In the genomic region with DNA sequence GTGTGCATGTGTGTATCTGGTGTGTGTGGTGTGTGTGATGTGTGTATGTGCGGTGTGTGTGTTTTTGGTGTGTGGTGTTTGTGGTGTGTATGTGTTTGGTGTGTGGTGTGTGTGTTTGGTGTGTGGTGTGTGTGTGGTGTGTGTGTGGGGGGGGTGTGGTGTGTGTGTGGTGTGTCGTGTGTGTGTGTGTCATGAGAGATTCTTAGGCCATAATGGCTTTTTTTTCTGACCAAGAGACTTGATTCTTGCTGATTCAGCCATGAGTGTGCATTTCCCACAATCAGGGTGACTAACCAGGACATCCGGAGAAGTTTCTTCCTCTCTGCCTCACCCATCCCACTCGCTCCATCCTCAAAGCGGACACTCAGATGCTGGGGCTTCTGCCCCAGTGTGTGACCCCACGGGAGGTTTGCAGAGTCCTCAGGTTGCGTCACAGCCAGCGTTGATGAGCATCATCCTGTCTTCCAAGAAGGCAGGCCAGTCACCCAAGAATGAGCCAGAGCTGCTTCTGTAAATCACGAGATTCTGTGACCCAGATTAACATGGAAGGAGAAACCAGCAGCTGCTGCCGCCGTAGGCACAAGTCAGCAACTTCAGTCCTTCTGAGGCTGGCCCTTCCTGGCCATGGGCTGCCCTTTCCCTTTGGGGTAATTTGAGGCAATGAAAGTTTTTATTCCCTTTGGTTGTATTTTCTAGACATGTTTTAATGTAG, we compare ENCODE assay signal across 1 cellular context.
A peak's percentile ranks its signal among the peaks of the same experiment; 100 is the strongest.
TF ChIP-seq lines count a peak whose summit lies in the region.

No MANE protein-coding gene starts in this region.

TF ChIP-seq in K562, 482 proteins besides CTCF, POLR2A, EP300 and RAD21 (continued from another document and continues in another):
- TF ChIP-seq, protein P1, sequence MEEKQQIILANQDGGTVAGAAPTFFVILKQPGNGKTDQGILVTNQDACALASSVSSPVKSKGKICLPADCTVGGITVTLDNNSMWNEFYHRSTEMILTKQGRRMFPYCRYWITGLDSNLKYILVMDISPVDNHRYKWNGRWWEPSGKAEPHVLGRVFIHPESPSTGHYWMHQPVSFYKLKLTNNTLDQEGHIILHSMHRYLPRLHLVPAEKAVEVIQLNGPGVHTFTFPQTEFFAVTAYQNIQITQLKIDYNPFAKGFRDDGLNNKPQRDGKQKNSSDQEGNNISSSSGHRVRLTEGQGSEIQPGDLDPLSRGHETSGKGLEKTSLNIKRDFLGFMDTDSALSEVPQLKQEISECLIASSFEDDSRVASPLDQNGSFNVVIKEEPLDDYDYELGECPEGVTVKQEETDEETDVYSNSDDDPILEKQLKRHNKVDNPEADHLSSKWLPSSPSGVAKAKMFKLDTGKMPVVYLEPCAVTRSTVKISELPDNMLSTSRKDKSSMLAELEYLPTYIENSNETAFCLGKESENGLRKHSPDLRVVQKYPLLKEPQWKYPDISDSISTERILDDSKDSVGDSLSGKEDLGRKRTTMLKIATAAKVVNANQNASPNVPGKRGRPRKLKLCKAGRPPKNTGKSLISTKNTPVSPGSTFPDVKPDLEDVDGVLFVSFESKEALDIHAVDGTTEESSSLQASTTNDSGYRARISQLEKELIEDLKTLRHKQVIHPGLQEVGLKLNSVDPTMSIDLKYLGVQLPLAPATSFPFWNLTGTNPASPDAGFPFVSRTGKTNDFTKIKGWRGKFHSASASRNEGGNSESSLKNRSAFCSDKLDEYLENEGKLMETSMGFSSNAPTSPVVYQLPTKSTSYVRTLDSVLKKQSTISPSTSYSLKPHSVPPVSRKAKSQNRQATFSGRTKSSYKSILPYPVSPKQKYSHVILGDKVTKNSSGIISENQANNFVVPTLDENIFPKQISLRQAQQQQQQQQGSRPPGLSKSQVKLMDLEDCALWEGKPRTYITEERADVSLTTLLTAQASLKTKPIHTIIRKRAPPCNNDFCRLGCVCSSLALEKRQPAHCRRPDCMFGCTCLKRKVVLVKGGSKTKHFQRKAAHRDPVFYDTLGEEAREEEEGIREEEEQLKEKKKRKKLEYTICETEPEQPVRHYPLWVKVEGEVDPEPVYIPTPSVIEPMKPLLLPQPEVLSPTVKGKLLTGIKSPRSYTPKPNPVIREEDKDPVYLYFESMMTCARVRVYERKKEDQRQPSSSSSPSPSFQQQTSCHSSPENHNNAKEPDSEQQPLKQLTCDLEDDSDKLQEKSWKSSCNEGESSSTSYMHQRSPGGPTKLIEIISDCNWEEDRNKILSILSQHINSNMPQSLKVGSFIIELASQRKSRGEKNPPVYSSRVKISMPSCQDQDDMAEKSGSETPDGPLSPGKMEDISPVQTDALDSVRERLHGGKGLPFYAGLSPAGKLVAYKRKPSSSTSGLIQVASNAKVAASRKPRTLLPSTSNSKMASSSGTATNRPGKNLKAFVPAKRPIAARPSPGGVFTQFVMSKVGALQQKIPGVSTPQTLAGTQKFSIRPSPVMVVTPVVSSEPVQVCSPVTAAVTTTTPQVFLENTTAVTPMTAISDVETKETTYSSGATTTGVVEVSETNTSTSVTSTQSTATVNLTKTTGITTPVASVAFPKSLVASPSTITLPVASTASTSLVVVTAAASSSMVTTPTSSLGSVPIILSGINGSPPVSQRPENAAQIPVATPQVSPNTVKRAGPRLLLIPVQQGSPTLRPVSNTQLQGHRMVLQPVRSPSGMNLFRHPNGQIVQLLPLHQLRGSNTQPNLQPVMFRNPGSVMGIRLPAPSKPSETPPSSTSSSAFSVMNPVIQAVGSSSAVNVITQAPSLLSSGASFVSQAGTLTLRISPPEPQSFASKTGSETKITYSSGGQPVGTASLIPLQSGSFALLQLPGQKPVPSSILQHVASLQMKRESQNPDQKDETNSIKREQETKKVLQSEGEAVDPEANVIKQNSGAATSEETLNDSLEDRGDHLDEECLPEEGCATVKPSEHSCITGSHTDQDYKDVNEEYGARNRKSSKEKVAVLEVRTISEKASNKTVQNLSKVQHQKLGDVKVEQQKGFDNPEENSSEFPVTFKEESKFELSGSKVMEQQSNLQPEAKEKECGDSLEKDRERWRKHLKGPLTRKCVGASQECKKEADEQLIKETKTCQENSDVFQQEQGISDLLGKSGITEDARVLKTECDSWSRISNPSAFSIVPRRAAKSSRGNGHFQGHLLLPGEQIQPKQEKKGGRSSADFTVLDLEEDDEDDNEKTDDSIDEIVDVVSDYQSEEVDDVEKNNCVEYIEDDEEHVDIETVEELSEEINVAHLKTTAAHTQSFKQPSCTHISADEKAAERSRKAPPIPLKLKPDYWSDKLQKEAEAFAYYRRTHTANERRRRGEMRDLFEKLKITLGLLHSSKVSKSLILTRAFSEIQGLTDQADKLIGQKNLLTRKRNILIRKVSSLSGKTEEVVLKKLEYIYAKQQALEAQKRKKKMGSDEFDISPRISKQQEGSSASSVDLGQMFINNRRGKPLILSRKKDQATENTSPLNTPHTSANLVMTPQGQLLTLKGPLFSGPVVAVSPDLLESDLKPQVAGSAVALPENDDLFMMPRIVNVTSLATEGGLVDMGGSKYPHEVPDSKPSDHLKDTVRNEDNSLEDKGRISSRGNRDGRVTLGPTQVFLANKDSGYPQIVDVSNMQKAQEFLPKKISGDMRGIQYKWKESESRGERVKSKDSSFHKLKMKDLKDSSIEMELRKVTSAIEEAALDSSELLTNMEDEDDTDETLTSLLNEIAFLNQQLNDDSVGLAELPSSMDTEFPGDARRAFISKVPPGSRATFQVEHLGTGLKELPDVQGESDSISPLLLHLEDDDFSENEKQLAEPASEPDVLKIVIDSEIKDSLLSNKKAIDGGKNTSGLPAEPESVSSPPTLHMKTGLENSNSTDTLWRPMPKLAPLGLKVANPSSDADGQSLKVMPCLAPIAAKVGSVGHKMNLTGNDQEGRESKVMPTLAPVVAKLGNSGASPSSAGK (IDR thresholded peaks at IDR 0.05): no peak
- TF ChIP-seq NFRKB (IDR thresholded peaks at IDR 0.05; ENCODE audit: low read depth) (peak; percentile 97), ARHGAP35 (IDR thresholded peaks at IDR 0.05; ENCODE audit: partially characterized antibody) (no peak), COPS2 (conservative IDR thresholded peaks at IDR 0.05) (no peak), MEIS2 (IDR thresholded peaks at IDR 0.05; ENCODE audit: partially characterized antibody) (peak; percentile 63), SMAD1 (IDR thresholded peaks at IDR 0.05; ENCODE audit: low read depth, low read length, partially characterized antibody) (no peak), GTF2A2 (tag; IDR thresholded peaks at IDR 0.05) (no peak), STAG1 (CRISPR knock-in tag; IDR thresholded peaks at IDR 0.05; ENCODE audit: borderline replicate concordance) (no peak), KLF13 (tag; IDR thresholded peaks at IDR 0.05; ENCODE audit: borderline replicate concordance, low read depth) (0 out of 2 replicates have a peak, but pooled peaks have one; percentile 17), PTBP1 (IDR thresholded peaks at IDR 0.05; ENCODE audit: low read depth, low read length) (no peak), ZFPM2 (CRISPR knock-in tag; IDR thresholded peaks at IDR 0.05) (no peak), ZNF134 (CRISPR knock-in tag; conservative IDR thresholded peaks at IDR 0.05) (no peak), ZNF324 (CRISPR knock-in tag; IDR thresholded peaks at IDR 0.05) (no peak), PURB (CRISPR knock-in tag; IDR thresholded peaks at IDR 0.05; ENCODE audit: low read depth) (no peak), MTA1 (IDR thresholded peaks at IDR 0.05; ENCODE audit: borderline replicate concordance) (peak; percentile 67), ZNF121 (CRISPR knock-in tag; conservative IDR thresholded peaks at IDR 0.05) (no peak), TAF15 (IDR thresholded peaks at IDR 0.05; ENCODE audit: low read depth, low read length) (no peak), ZNF212 (CRISPR knock-in tag; IDR thresholded peaks at IDR 0.05) (no peak), TAF1 (IDR thresholded peaks at IDR 0.05; ENCODE audit: control insufficient read depth, extremely low read depth, insufficient read depth, low read length, severe bottlenecking) (no peak), HMG20B (CRISPR knock-in tag; IDR thresholded peaks at IDR 0.05) (no peak), JUNB (CRISPR knock-in tag; conservative IDR thresholded peaks at IDR 0.05) (no peak), TBP (optimal IDR thresholded peaks at IDR 0.05; ENCODE audit: low read depth, low read length) (no peak), SPI1 (IDR thresholded peaks at IDR 0.05; ENCODE audit: borderline replicate concordance, low read depth, low read length) (peak; percentile 49; the same call in 1 of the 2 replicates), FOXM1 (IDR thresholded peaks at IDR 0.05; ENCODE audit: low read depth) (no peak), FOXM1 (CRISPR knock-in tag; IDR thresholded peaks at IDR 0.05; ENCODE audit: low read depth) (no peak), MXI1 (IDR thresholded peaks at IDR 0.05; ENCODE audit: low read depth, low read length) (no peak), HNRNPK (IDR thresholded peaks at IDR 0.05; ENCODE audit: low read depth, low read length, poor library complexity, severe bottlenecking) (no peak), CCNT2 (IDR thresholded peaks at IDR 0.05; ENCODE audit: borderline replicate concordance, extremely low read depth, insufficient read length, low read depth, low read length) (no peak), ZNF124 (CRISPR knock-in tag; IDR thresholded peaks at IDR 0.05) (no peak), U2AF1 (optimal IDR thresholded peaks at IDR 0.05; ENCODE audit: low read depth, low read length) (no peak), SRSF9 (IDR thresholded peaks at IDR 0.05; ENCODE audit: borderline replicate concordance, low read depth, low read length) (no peak)
- TF ChIP-seq, protein P2, sequence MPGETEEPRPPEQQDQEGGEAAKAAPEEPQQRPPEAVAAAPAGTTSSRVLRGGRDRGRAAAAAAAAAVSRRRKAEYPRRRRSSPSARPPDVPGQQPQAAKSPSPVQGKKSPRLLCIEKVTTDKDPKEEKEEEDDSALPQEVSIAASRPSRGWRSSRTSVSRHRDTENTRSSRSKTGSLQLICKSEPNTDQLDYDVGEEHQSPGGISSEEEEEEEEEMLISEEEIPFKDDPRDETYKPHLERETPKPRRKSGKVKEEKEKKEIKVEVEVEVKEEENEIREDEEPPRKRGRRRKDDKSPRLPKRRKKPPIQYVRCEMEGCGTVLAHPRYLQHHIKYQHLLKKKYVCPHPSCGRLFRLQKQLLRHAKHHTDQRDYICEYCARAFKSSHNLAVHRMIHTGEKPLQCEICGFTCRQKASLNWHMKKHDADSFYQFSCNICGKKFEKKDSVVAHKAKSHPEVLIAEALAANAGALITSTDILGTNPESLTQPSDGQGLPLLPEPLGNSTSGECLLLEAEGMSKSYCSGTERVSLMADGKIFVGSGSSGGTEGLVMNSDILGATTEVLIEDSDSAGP (CRISPR knock-in tag; IDR thresholded peaks at IDR 0.05): no peak
- TF ChIP-seq, protein P3, sequence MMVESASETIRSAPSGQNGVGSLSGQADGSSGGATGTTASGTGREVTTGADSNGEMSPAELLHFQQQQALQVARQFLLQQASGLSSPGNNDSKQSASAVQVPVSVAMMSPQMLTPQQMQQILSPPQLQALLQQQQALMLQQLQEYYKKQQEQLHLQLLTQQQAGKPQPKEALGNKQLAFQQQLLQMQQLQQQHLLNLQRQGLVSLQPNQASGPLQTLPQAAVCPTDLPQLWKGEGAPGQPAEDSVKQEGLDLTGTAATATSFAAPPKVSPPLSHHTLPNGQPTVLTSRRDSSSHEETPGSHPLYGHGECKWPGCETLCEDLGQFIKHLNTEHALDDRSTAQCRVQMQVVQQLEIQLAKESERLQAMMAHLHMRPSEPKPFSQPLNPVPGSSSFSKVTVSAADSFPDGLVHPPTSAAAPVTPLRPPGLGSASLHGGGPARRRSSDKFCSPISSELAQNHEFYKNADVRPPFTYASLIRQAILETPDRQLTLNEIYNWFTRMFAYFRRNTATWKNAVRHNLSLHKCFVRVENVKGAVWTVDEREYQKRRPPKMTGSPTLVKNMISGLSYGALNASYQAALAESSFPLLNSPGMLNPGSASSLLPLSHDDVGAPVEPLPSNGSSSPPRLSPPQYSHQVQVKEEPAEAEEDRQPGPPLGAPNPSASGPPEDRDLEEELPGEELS (CRISPR knock-in tag; IDR thresholded peaks at IDR 0.05; ENCODE audit: borderline replicate concordance): no peak
- TF ChIP-seq, protein P4, sequence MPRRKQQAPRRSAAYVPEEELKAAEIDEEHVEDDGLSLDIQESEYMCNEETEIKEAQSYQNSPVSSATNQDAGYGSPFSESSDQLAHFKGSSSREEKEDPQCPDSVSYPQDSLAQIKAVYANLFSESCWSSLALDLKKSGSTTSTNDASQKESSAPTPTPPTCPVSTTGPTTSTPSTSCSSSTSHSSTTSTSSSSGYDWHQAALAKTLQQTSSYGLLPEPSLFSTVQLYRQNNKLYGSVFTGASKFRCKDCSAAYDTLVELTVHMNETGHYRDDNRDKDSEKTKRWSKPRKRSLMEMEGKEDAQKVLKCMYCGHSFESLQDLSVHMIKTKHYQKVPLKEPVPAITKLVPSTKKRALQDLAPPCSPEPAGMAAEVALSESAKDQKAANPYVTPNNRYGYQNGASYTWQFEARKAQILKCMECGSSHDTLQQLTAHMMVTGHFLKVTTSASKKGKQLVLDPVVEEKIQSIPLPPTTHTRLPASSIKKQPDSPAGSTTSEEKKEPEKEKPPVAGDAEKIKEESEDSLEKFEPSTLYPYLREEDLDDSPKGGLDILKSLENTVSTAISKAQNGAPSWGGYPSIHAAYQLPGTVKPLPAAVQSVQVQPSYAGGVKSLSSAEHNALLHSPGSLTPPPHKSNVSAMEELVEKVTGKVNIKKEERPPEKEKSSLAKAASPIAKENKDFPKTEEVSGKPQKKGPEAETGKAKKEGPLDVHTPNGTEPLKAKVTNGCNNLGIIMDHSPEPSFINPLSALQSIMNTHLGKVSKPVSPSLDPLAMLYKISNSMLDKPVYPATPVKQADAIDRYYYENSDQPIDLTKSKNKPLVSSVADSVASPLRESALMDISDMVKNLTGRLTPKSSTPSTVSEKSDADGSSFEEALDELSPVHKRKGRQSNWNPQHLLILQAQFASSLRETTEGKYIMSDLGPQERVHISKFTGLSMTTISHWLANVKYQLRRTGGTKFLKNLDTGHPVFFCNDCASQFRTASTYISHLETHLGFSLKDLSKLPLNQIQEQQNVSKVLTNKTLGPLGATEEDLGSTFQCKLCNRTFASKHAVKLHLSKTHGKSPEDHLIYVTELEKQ (CRISPR knock-in tag; IDR thresholded peaks at IDR 0.05): no peak
